Comparison of ENCODE assay signal across 22 cellular contexts in genomic region chr7:7529328-7529727, GRCh38. TPM values are rescaled to one million over a fixed set of nuclear protein-coding genes. Genes with fewer than 3 reads are reported as not detected.
DNase-seq lines count a peak whose midpoint lies in the region; ATAC-seq and TF ChIP-seq lines count a peak whose summit lies in the region.
"Had no signal": no experiment of that assay in that cellular context is flagged by ENCODE, and none has a peak within 500 bp of the region (broad histone marks: within the 10 kb centered on the region; RNA-seq: fewer than 3 reads in every experiment).

No MANE protein-coding gene starts in this region.

- H3K36me3 ChIP-seq in tibial nerve, result no peaks in the 10 kb centered on the region
- H3K36me3 ChIP-seq: cardiac muscle cell, heart left ventricle, lower lobe of right lung, sigmoid colon had no signal

- peak overlapping the region in 3 of 4 donors; percentile 43 to 70 (median 48) for H3K27ac ChIP-seq in tibial nerve
- H3K27ac ChIP-seq: cardiac muscle cell, heart left ventricle, lower lobe of right lung, sigmoid colon had no signal

- WGBS in tibial nerve, 2 donors, result 53 to 69% methylated on average over 4 of the region's 4 CpGs

- TF ChIP-seq POLR2A in tibial nerve (IDR thresholded peaks at IDR 0.05), result no peak

- H3K4me1 ChIP-seq in tibial nerve, result peaks cover 0 to 9% (median 0%) of the 10 kb centered on the region in 4 donors
- H3K4me1 ChIP-seq: heart left ventricle, lower lobe of right lung, sigmoid colon had no signal

- TF ChIP-seq EP300 in tibial nerve (IDR thresholded peaks at IDR 0.05), result no peak

- H3K4me3 ChIP-seq in LNCaP clone FGC (ENCODE audit: low read depth, low read length) (no peak overlapping the region), tibial nerve (peak overlapping the region in 1 of 4 donors; percentile 14)
- H3K4me3 ChIP-seq: cardiac muscle cell, heart left ventricle, lower lobe of right lung, sigmoid colon had no signal

- no peak overlapping the region for H3K27ac Mint-ChIP-seq in activated T-cell treated with anti-CD3 and anti-CD28 coated beads, Interleukin-2, amount 50 U/mL, for 72 hours
- H3K27ac Mint-ChIP-seq: activated CD8-positive, alpha-beta memory T cell treated with anti-CD3 and anti-CD28 coated beads, Interleukin-2, amount 10 ng/mL, durations not matched to agents 7 days and 5 days; stimulated activated memory B cell treated with anti-CD40 and anti-IgM and Interleukin-4, amounts not matched to agents 10 μg/mL and 1 μg/mL and 100 μg/mL, for 72 hours had no signal

- no peaks in the 10 kb centered on the region for H3K9me3 ChIP-seq in tibial nerve
- H3K9me3 ChIP-seq: heart left ventricle, lower lobe of right lung, sigmoid colon had no signal

- DNase-seq in LNCaP clone FGC (ENCODE audit: low read depth) (peak; percentile 99), NCI-H2029 treated with DMSO at 0.1 percent for 48 hours (lab: John Stamatoyannopoulos, UW) (peak; percentile 98), NCI-H748 treated with DMSO at 0.1 percent for 48 hours (lab: John Stamatoyannopoulos, UW) (peak; percentile 91), tibial nerve (ENCODE audit: low spot score in 2 of 2) (no peak), RKO (ENCODE audit: low spot score) (no peak)
- no peak for DNase-seq in activated T-cell treated with anti-CD3 and anti-CD28 coated beads, Interleukin-2, amount 50 U/mL, for 72 hours
- DNase-seq: activated CD4-positive, alpha-beta T cell treated with anti-CD3 and anti-CD28 coated beads for 48 hours; activated CD8-positive, alpha-beta memory T cell treated with anti-CD3 and anti-CD28 coated beads, Interleukin-2, amount 10 ng/mL, durations not matched to agents 7 days and 5 days; activated effector memory CD4-positive, alpha-beta T cell treated with anti-CD3 and anti-CD28 coated beads, Interleukin-2, amount 50 U/mL, for 16 hours; AML-193; dermis blood vessel endothelial cell; H7; heart left ventricle; lower lobe of right lung; NCI-H2171 treated with DMSO at 0.1 percent for 48 hours; sigmoid colon; SW 1271 had no signal

- H3K36me3 Mint-ChIP-seq in activated T-cell treated with anti-CD3 and anti-CD28 coated beads, Interleukin-2, amount 50 U/mL, for 72 hours (ENCODE audit: insufficient read depth in 2 of 2), result no peaks in the 10 kb centered on the region
- H3K36me3 Mint-ChIP-seq: activated CD8-positive, alpha-beta memory T cell treated with anti-CD3 and anti-CD28 coated beads, Interleukin-2, amount 10 ng/mL, durations not matched to agents 7 days and 5 days; stimulated activated memory B cell treated with anti-CD40 and anti-IgM and Interleukin-4, amounts not matched to agents 10 μg/mL and 1 μg/mL and 100 μg/mL, for 72 hours had no signal

- no peaks in the 10 kb centered on the region for H3K27me3 ChIP-seq in tibial nerve
- H3K27me3 ChIP-seq: cardiac muscle cell, heart left ventricle, sigmoid colon had no signal

- H3K4me1 Mint-ChIP-seq in activated T-cell treated with anti-CD3 and anti-CD28 coated beads, Interleukin-2, amount 50 U/mL, for 72 hours (ENCODE audit: low read depth), result no peaks in the 10 kb centered on the region
- H3K4me1 Mint-ChIP-seq: activated CD8-positive, alpha-beta memory T cell treated with anti-CD3 and anti-CD28 coated beads, Interleukin-2, amount 10 ng/mL, durations not matched to agents 7 days and 5 days; stimulated activated memory B cell treated with anti-CD40 and anti-IgM and Interleukin-4, amounts not matched to agents 10 μg/mL and 1 μg/mL and 100 μg/mL, for 72 hours had no signal

- H3K9me3 Mint-ChIP-seq in activated T-cell treated with anti-CD3 and anti-CD28 coated beads, Interleukin-2, amount 50 U/mL, for 72 hours, result peaks cover 0 to 2% of the 10 kb centered on the region in 2 donors
- H3K9me3 Mint-ChIP-seq: stimulated activated memory B cell treated with anti-CD40 and anti-IgM and Interleukin-4, amounts not matched to agents 10 μg/mL and 1 μg/mL and 100 μg/mL, for 72 hours had no signal

- H3K27me3 Mint-ChIP-seq in activated T-cell treated with anti-CD3 and anti-CD28 coated beads, Interleukin-2, amount 50 U/mL, for 72 hours (ENCODE audit: low read depth), result peaks cover 8% of the 10 kb centered on the region
- H3K27me3 Mint-ChIP-seq: stimulated activated memory B cell treated with anti-CD40 and anti-IgM and Interleukin-4, amounts not matched to agents 10 μg/mL and 1 μg/mL and 100 μg/mL, for 72 hours had no signal

- no peak overlapping the region for H3K4me3 Mint-ChIP-seq in activated T-cell treated with anti-CD3 and anti-CD28 coated beads, Interleukin-2, amount 50 U/mL, for 72 hours
- H3K4me3 Mint-ChIP-seq: activated CD8-positive, alpha-beta memory T cell treated with anti-CD3 and anti-CD28 coated beads, Interleukin-2, amount 10 ng/mL, durations not matched to agents 7 days and 5 days; stimulated activated memory B cell treated with anti-CD40 and anti-IgM and Interleukin-4, amounts not matched to agents 10 μg/mL and 1 μg/mL and 100 μg/mL, for 72 hours had no signal

- TF ChIP-seq CTCF in LNCaP clone FGC (IDR thresholded peaks at IDR 0.05; ENCODE audit: control insufficient read depth, extremely low read depth, insufficient read depth) (no peak), tibial nerve (IDR thresholded peaks at IDR 0.05) (no peak)

- ATAC-seq in HG02852 (IDR thresholded peaks at IDR 0.05; ENCODE audit: unreplicated experiment), result no peak
- no peak for ATAC-seq in activated T-cell treated with anti-CD3 and anti-CD28 coated beads, Interleukin-2, amount 50 U/mL, for 72 hours (replicated peaks in 1 of 2)
- ATAC-seq: activated CD8-positive, alpha-beta memory T cell treated with anti-CD3 and anti-CD28 coated beads, Interleukin-2, amount 10 ng/mL, durations not matched to agents 7 days and 5 days; heart left ventricle; lower lobe of right lung; stimulated activated memory B cell treated with anti-CD40 and anti-IgM and Interleukin-4, amounts not matched to agents 10 μg/mL and 1 μg/mL and 100 μg/mL, for 72 hours had no signal

RNA-seq across cellular contexts. Expression of gene COL28A1, which starts 6.3 kb away (rescaled TPM):
- 100 to 1,000 TPM in 3 of 4 donors, 10 to 100 TPM in 1; 60.0 to 142 (median 122) TPM for total RNA-seq in tibial nerve
- total RNA-seq in activated T-cell treated with anti-CD3 and anti-CD28 coated beads, Interleukin-2, amount 50 U/mL, for 72 hours, result under 1 TPM; 0.16 to 0.29 TPM
- total RNA-seq: activated CD8-positive, alpha-beta memory T cell treated with anti-CD3 and anti-CD28 coated beads, Interleukin-2, amount 10 ng/mL, durations not matched to agents 7 days and 5 days; endothelial cell of umbilical vein; G401 had no signal

RNA-seq across cellular contexts. Expression of gene MIOS, which starts 37.4 kb away (rescaled TPM):
- 10 to 100 TPM; 35.9 to 80.4 (median 61.9) TPM for total RNA-seq in tibial nerve
- total RNA-seq in activated T-cell treated with anti-CD3 and anti-CD28 coated beads, Interleukin-2, amount 50 U/mL, for 72 hours, result 10 to 100 TPM; 49.5 to 60.7 TPM

Comparison
In these comparisons a context has a peak if more than half of its experiments do, and no peak if none do; other contexts are left out.
1. DNase-seq: peak in LNCaP clone FGC (single experiment), NCI-H2029 treated with DMSO at 0.1 percent for 48 hours (single experiment) and NCI-H748 treated with DMSO at 0.1 percent for 48 hours (single experiment); none in tibial nerve (0 of 2), RKO (single experiment) and activated T-cell treated with anti-CD3 and anti-CD28 coated beads, Interleukin-2, amount 50 U/mL, for 72 hours (0 of 2).
2. RNA of gene COL28A1, which starts 6.3 kb away (total RNA-seq): 60.0 to 142 TPM in tibial nerve; 0.16 to 0.29 TPM in activated T-cell treated with anti-CD3 and anti-CD28 coated beads, Interleukin-2, amount 50 U/mL, for 72 hours; every median in the first group is over 10 times any median in the second.